In genomic region chr17:20960871-20961270, GRCh38 we compare ENCODE assay signal across 26 cellular contexts.
"Had no signal": no experiment of that assay in that cellular context is flagged by ENCODE, and none has a peak within 500 bp of the region (broad histone marks: within the 10 kb centered on the region; RNA-seq: fewer than 3 reads in every experiment).

No MANE protein-coding gene starts in this region.

- H2AFZ ChIP-seq: hepatocyte, parathyroid adenoma had no signal

- H3K4me1 ChIP-seq: gastroesophageal sphincter, parathyroid adenoma had no signal

- ATAC-seq: gastroesophageal sphincter; heart left ventricle; left cardiac atrium; left lung; naive thymus-derived CD8-positive, alpha-beta T cell; right lobe of liver; stimulated activated naive CD8-positive, alpha-beta T cell treated with anti-CD3 and anti-CD28 coated beads, Interleukin-15, amount 100 ng/mL, for 72 hours had no signal

- H3K36me3 Mint-ChIP-seq: naive thymus-derived CD8-positive, alpha-beta T cell had no signal

- H3K27me3 Mint-ChIP-seq: progenitor cell of endocrine pancreas had no signal

- H3K79me2 ChIP-seq: hepatocyte, parathyroid adenoma had no signal

- H3K4me2 ChIP-seq: hepatocyte had no signal

- H3K4me1 Mint-ChIP-seq: naive thymus-derived CD8-positive, alpha-beta T cell; nephron progenitor cell; stimulated activated naive CD8-positive, alpha-beta T cell treated with anti-CD3 and anti-CD28 coated beads, Interleukin-15, amount 100 ng/mL, for 72 hours had no signal

- H3K36me3 ChIP-seq: esophagus squamous epithelium, gastroesophageal sphincter, heart left ventricle, left lung, right lobe of liver, suprapubic skin, transverse colon, vagina had no signal

- H3K27ac ChIP-seq: dorsolateral prefrontal cortex, esophagus squamous epithelium, gastroesophageal sphincter, heart left ventricle, hepatocyte, left lung, parathyroid adenoma, right lobe of liver, suprapubic skin, transverse colon, vagina had no signal

- DNase-seq: cerebellar nuclear complex; dorsolateral prefrontal cortex; effector CD4-positive, alpha-beta T cell; endodermal cell; esophagus squamous epithelium; heart left ventricle; left cardiac atrium; left lung; naive thymus-derived CD8-positive, alpha-beta T cell; nephron progenitor cell; occipital lobe; right lobe of liver; small intestine; stimulated activated CD4-positive, alpha-beta T cell treated with anti-CD3 and anti-CD28 coated beads, Interleukin-12 subunit alpha, Interleukin-12 subunit beta, amount 100 ng/mL, for 4 hours; stimulated activated CD4-positive, alpha-beta T cell treated with anti-CD3 and anti-CD28 coated beads, Interleukin-1b, Interleukin-23, amount 100 ng/mL, for 48 hours; stimulated activated CD4-positive, alpha-beta T cell treated with anti-CD3 and anti-CD28 coated beads, Interleukin-4, amount 100 ng/mL, for 1 hour; stimulated activated CD8-positive, alpha-beta memory T cell treated with anti-CD3 and anti-CD28 coated beads, Interleukin-4, amount 100 ng/mL, for 48 hours; stimulated activated naive CD4-positive, alpha-beta T cell; stimulated activated naive CD8-positive, alpha-beta T cell treated with anti-CD3 and anti-CD28 coated beads, Interleukin-15, amount 100 ng/mL, for 72 hours; transverse colon had no signal

- H3K27me3 ChIP-seq: dorsolateral prefrontal cortex, heart left ventricle, hepatocyte, left lung, right lobe of liver, suprapubic skin, transverse colon, vagina had no signal

- H3K9me3 Mint-ChIP-seq: endodermal cell; naive thymus-derived CD8-positive, alpha-beta T cell; nephron progenitor cell; stimulated activated naive CD8-positive, alpha-beta T cell treated with anti-CD3 and anti-CD28 coated beads, Interleukin-15, amount 100 ng/mL, for 72 hours had no signal

- H3K4me3 Mint-ChIP-seq: endodermal cell; naive thymus-derived CD8-positive, alpha-beta T cell; nephron progenitor cell; stimulated activated naive CD8-positive, alpha-beta T cell treated with anti-CD3 and anti-CD28 coated beads, Interleukin-15, amount 100 ng/mL, for 72 hours had no signal

- H3K4me3 ChIP-seq: dorsolateral prefrontal cortex, esophagus squamous epithelium, gastroesophageal sphincter, heart left ventricle, hepatocyte, left lung, right lobe of liver, suprapubic skin, transverse colon, vagina had no signal

- H3K9ac ChIP-seq: parathyroid adenoma had no signal

- H3K27ac Mint-ChIP-seq: endodermal cell; naive thymus-derived CD8-positive, alpha-beta T cell; progenitor cell of endocrine pancreas; stimulated activated naive CD8-positive, alpha-beta T cell treated with anti-CD3 and anti-CD28 coated beads, Interleukin-15, amount 100 ng/mL, for 72 hours had no signal

- H3K9me3 ChIP-seq: esophagus squamous epithelium, gastroesophageal sphincter, heart left ventricle, left lung, right lobe of liver, suprapubic skin, transverse colon, vagina had no signal
